In genomic region chr10:50504389-50504788, GRCh38 we compare ENCODE assay signal across 22 cellular contexts.
"Had no signal": no experiment of that assay in that cellular context is flagged by ENCODE, and none has a peak within 500 bp of the region (broad histone marks: within the 10 kb centered on the region; RNA-seq: fewer than 3 reads in every experiment).

No MANE protein-coding gene starts in this region.

- H3K9me3 ChIP-seq: adrenal gland, gastrocnemius medialis, mucosa of descending colon, pancreas, transverse colon, uterus had no signal

- ATAC-seq: gastrocnemius medialis; left colon; mucosa of descending colon; pancreas; right cardiac atrium; stimulated activated naive CD8-positive, alpha-beta T cell treated with anti-CD3 and anti-CD28 coated beads, Interleukin-15, Interleukin-2, amounts not matched to agents 100 U/mL and 50 U/mL, for 24 hours had no signal

- DNase-seq: activated CD4-positive, alpha-beta T cell treated with anti-CD3 and anti-CD28 coated beads for 1 hour; activated CD4-positive, alpha-beta T cell treated with anti-CD3 and anti-CD28 coated beads, Interleukin-2, amount 50 U/mL, for 1 hour; activated naive CD4-positive, alpha-beta T cell; activated T-cell treated with anti-CD3 and anti-CD28 coated beads, Interleukin-2, amount 50 U/mL, for 1 hour; adrenal gland; cerebellar nuclear complex; gastrocnemius medialis; hypothalamus; left colon; mucosa of descending colon; nephron progenitor cell; pancreas; right cardiac atrium; stimulated activated CD4-positive, alpha-beta T cell treated with anti-CD3 and anti-CD28 coated beads, Interleukin-12 subunit alpha, Interleukin-12 subunit beta, amount 100 ng/mL, for 4 hours; stimulated activated CD4-positive, alpha-beta T cell treated with anti-CD3 and anti-CD28 coated beads, Interleukin-4, amount 100 ng/mL, for 4 hours; stimulated activated naive CD8-positive, alpha-beta T cell treated with anti-CD3 and anti-CD28 coated beads, Interleukin-15, Interleukin-2, amounts not matched to agents 100 U/mL and 50 U/mL, for 24 hours; transverse colon; uterus; WERI-Rb-1 had no signal

- H3K27ac ChIP-seq: adrenal gland, coronary artery, gastrocnemius medialis, pancreas, transverse colon, uterus, WERI-Rb-1 had no signal

- H3K4me3 ChIP-seq: adrenal gland, coronary artery, gastrocnemius medialis, mucosa of descending colon, pancreas, transverse colon, uterus had no signal

- H3K27me3 ChIP-seq: adrenal gland, gastrocnemius medialis, pancreas, transverse colon, uterus had no signal

- H3K36me3 ChIP-seq: adrenal gland, gastrocnemius medialis, pancreas, transverse colon, uterus, WERI-Rb-1 had no signal

- FAIRE-seq: astrocyte, islet of Langerhans, pancreas had no signal
